ENCODE assay signal across 32 cellular contexts in genomic region chr10:2926918-2927660, GRCh38.
"Had no signal": no experiment of that assay in that cellular context is flagged by ENCODE, and none has a peak within 500 bp of the region (broad histone marks: within the 10 kb centered on the region; RNA-seq: fewer than 3 reads in every experiment).

No MANE protein-coding gene starts in this region.

- H3K9me3 Mint-ChIP-seq: activated CD4-positive, alpha-beta memory T cell treated with anti-CD3 and anti-CD28 coated beads, Interleukin-2, amount 10 ng/mL, durations not matched to agents 7 days and 5 days; activated naive CD4-positive, alpha-beta T cell treated with anti-CD3 and anti-CD28 coated beads, Interleukin-2, amount 10 ng/mL, durations not matched to agents 7 days and 5 days; activated naive CD8-positive, alpha-beta T cell treated with anti-CD3 and anti-CD28 coated beads, Interleukin-2, amount 50 U/mL, for 24 hours; T-helper 1 cell treated with Interleukin-12 subunit alpha and Interleukin-12 subunit beta and Interleukin-4 antibody, amounts not matched to agents 30 μg/mL and 1 μg/mL, for 36 hours; T-helper 2 cell treated with Interferon-gamma antibody and Interleukin-4, amounts not matched to agents 5 μg/mL and 100 μg/mL, for 36 hours had no signal

- H3K27ac Mint-ChIP-seq: activated CD4-positive, alpha-beta memory T cell treated with anti-CD3 and anti-CD28 coated beads, Interleukin-2, amount 10 ng/mL, durations not matched to agents 7 days and 5 days; activated CD8-positive, alpha-beta memory T cell treated with anti-CD3 and anti-CD28 coated beads, Interleukin-2, amount 10 ng/mL, durations not matched to agents 7 days and 5 days; activated naive CD4-positive, alpha-beta T cell treated with anti-CD3 and anti-CD28 coated beads, Interleukin-2, amount 10 ng/mL, durations not matched to agents 7 days and 5 days; activated naive CD8-positive, alpha-beta T cell; activated naive CD8-positive, alpha-beta T cell treated with anti-CD3 and anti-CD28 coated beads, Interleukin-2, amount 50 U/mL, for 24 hours; T-helper 1 cell treated with Interleukin-12 subunit alpha and Interleukin-12 subunit beta and Interleukin-4 antibody, amounts not matched to agents 30 μg/mL and 1 μg/mL, for 36 hours; T-helper 2 cell treated with Interferon-gamma antibody and Interleukin-4, amounts not matched to agents 5 μg/mL and 100 μg/mL, for 36 hours had no signal

- DNase-seq: activated CD4-positive, alpha-beta memory T cell treated with anti-CD3 and anti-CD28 coated beads, Interleukin-2, amount 10 ng/mL, durations not matched to agents 7 days and 5 days; activated CD4-positive, alpha-beta T cell treated with anti-CD3 and anti-CD28 coated beads for 48 hours; activated CD8-positive, alpha-beta memory T cell treated with anti-CD3 and anti-CD28 coated beads for 24 hours; activated CD8-positive, alpha-beta memory T cell treated with anti-CD3 and anti-CD28 coated beads, Interleukin-2, amount 10 ng/mL, durations not matched to agents 7 days and 5 days; activated CD8-positive, alpha-beta memory T cell treated with anti-CD3 and anti-CD28 coated beads, Interleukin-2, amount 50 U/mL, for 48 hours; activated effector memory CD4-positive, alpha-beta T cell treated with Interleukin-2 at 50 U/mL for 16 hours; activated naive CD4-positive, alpha-beta T cell treated with anti-CD3 and anti-CD28 coated beads, Interleukin-2, amount 10 ng/mL, durations not matched to agents 7 days and 5 days; activated naive CD8-positive, alpha-beta T cell treated with anti-CD3 and anti-CD28 coated beads, Interleukin-2, amount 50 U/mL, for 24 hours; activated T-cell treated with anti-CD3 and anti-CD28 coated beads, Interleukin-2, amount 50 U/mL, for 48 hours; anterior cingulate cortex; caudate nucleus; NCI-H1092 treated with DMSO at 0.1 percent for 48 hours; NCI-H1417; NCI-H146; NCI-H187; NCI-H2029 treated with DMSO at 0.1 percent for 48 hours; NCI-H2107; NCI-H2171; NCI-H524; NCI-H69; NK-92 treated with Interleukin-12 subunit alpha and Interleukin-12 subunit beta, amount 100 ng/mL, for 24 hours; PC-3; Peyer's patch; RPMI8226; SHP77 treated with DMSO at 0.1 percent for 48 hours; SK-N-SH had no signal

- ATAC-seq: activated CD8-positive, alpha-beta memory T cell treated with anti-CD3 and anti-CD28 coated beads, Interleukin-2, amount 10 ng/mL, durations not matched to agents 7 days and 5 days; activated naive CD8-positive, alpha-beta T cell treated with anti-CD3 and anti-CD28 coated beads, Interleukin-2, amount 50 U/mL, for 24 hours; PC-3 had no signal

- H3K36me3 Mint-ChIP-seq: activated CD8-positive, alpha-beta memory T cell treated with anti-CD3 and anti-CD28 coated beads, Interleukin-2, amount 10 ng/mL, durations not matched to agents 7 days and 5 days; activated naive CD4-positive, alpha-beta T cell treated with anti-CD3 and anti-CD28 coated beads, Interleukin-2, amount 10 ng/mL, durations not matched to agents 7 days and 5 days; activated naive CD8-positive, alpha-beta T cell; brain had no signal

- H3K9me3 ChIP-seq: Peyer's patch, SK-N-SH had no signal

- H3K4me1 Mint-ChIP-seq: activated naive CD8-positive, alpha-beta T cell treated with anti-CD3 and anti-CD28 coated beads, Interleukin-2, amount 50 U/mL, for 24 hours had no signal

- H3K9ac ChIP-seq: KMS-11, SK-N-SH had no signal

- H3K4me1 ChIP-seq: Peyer's patch had no signal

- H3K36me3 ChIP-seq: Peyer's patch, SJSA1 had no signal

- H3K27me3 ChIP-seq: Peyer's patch, SJSA1 had no signal

- H3K4me3 Mint-ChIP-seq: activated CD4-positive, alpha-beta memory T cell treated with anti-CD3 and anti-CD28 coated beads, Interleukin-2, amount 10 ng/mL, durations not matched to agents 7 days and 5 days; activated CD8-positive, alpha-beta memory T cell treated with anti-CD3 and anti-CD28 coated beads, Interleukin-2, amount 10 ng/mL, durations not matched to agents 7 days and 5 days; activated naive CD4-positive, alpha-beta T cell treated with anti-CD3 and anti-CD28 coated beads, Interleukin-2, amount 10 ng/mL, durations not matched to agents 7 days and 5 days; activated naive CD8-positive, alpha-beta T cell; activated naive CD8-positive, alpha-beta T cell treated with anti-CD3 and anti-CD28 coated beads, Interleukin-2, amount 50 U/mL, for 24 hours; brain; T-helper 1 cell treated with Interleukin-12 subunit alpha and Interleukin-12 subunit beta and Interleukin-4 antibody, amounts not matched to agents 30 μg/mL and 1 μg/mL, for 36 hours; T-helper 2 cell treated with Interferon-gamma antibody and Interleukin-4, amounts not matched to agents 5 μg/mL and 100 μg/mL, for 36 hours had no signal

- H3K4me3 ChIP-seq: Peyer's patch, SJSA1 had no signal

- H3K27ac ChIP-seq: KMS-11, Peyer's patch, SJSA1 had no signal
